ENCODE assay signal across 1 cellular context in genomic region chr1:51235611-51236547, GRCh38.
TF ChIP-seq lines count a peak whose summit lies in the region.

Gene RNF11, plus strand, starts transcription at chr1:51236273. Its CDS starts 484 bp downstream, at chr1:51236757.

TF ChIP-seq in HEK293, 187 proteins besides CTCF, POLR2A, EP300 and RAD21 (continued from another document and continues in another):
- peak; percentile 95 for TF ChIP-seq PRDM10 (tag by site-specific recombination; IDR thresholded peaks at IDR 0.05)
- no peak; the same call in 1 of the 2 replicates for TF ChIP-seq KLF16 (tag by site-specific recombination; IDR thresholded peaks at IDR 0.05)
- no peak for TF ChIP-seq ZNF580 (tag by site-specific recombination; IDR thresholded peaks at IDR 0.05)
- TF ChIP-seq SCRT2 (tag by site-specific recombination; IDR thresholded peaks at IDR 0.05): no peak
- TF ChIP-seq ZNF394 (tag by site-specific recombination; IDR thresholded peaks at IDR 0.05; ENCODE audit: borderline replicate concordance): no peak
- peak; percentile 86 for TF ChIP-seq ZNF629 (tag by site-specific recombination; IDR thresholded peaks at IDR 0.05)
- peak; percentile 58; the same call in 1 of the 2 replicates for TF ChIP-seq REST (tag by site-specific recombination; IDR thresholded peaks at IDR 0.05)
- no peak for TF ChIP-seq ZNF645 (tag by site-specific recombination; IDR thresholded peaks at IDR 0.05)
- TF ChIP-seq ZNF416 (tag by site-specific recombination; IDR thresholded peaks at IDR 0.05): no peak
- TF ChIP-seq ZNF266 (tag by site-specific recombination; IDR thresholded peaks at IDR 0.05; ENCODE audit: low read depth): no peak
- TF ChIP-seq MEIS1 (CRISPR knock-in tag; IDR thresholded peaks at IDR 0.05; ENCODE audit: borderline replicate concordance): no peak
- TF ChIP-seq ZNF585B (tag by site-specific recombination; IDR thresholded peaks at IDR 0.05): no peak
- peak; percentile 36; the same call in 1 of the 2 replicates for TF ChIP-seq ZNF184 (tag by site-specific recombination; IDR thresholded peaks at IDR 0.05)
- no peak for TF ChIP-seq ZNF48 (tag by site-specific recombination; IDR thresholded peaks at IDR 0.05)
- TF ChIP-seq ZNF292 (tag by site-specific recombination; IDR thresholded peaks at IDR 0.05; ENCODE audit: borderline replicate concordance, low read depth): no peak
- no peak for TF ChIP-seq ZNF157 (tag by site-specific recombination; IDR thresholded peaks at IDR 0.05)
- TF ChIP-seq ZNF398 (tag by site-specific recombination; IDR thresholded peaks at IDR 0.05): peak; percentile 64; the same call in 1 of the 2 replicates
- TF ChIP-seq KLF9 (tag by site-specific recombination; IDR thresholded peaks at IDR 0.05; ENCODE audit: low read depth): peak; percentile 68; the same call in 1 of the 2 replicates
- TF ChIP-seq ZNF596 (tag by site-specific recombination; IDR thresholded peaks at IDR 0.05): 0 out of 2 replicates have a peak, but pooled peaks have one; percentile 24
- no peak for TF ChIP-seq MZF1 (tag by site-specific recombination; IDR thresholded peaks at IDR 0.05; ENCODE audit: borderline replicate concordance)
- TF ChIP-seq ZNF114 (tag by site-specific recombination; IDR thresholded peaks at IDR 0.05): no peak
- no peak for TF ChIP-seq HOXA7 (CRISPR knock-in tag; IDR thresholded peaks at IDR 0.05; ENCODE audit: borderline replicate concordance)
- TF ChIP-seq ZNF529 (tag by site-specific recombination; IDR thresholded peaks at IDR 0.05; ENCODE audit: insufficient replicate concordance): no peak
- TF ChIP-seq PRDM1 (tag by site-specific recombination; IDR thresholded peaks at IDR 0.05): no peak
- no peak for TF ChIP-seq ZNF639 (tag by site-specific recombination; IDR thresholded peaks at IDR 0.05)
- no peak for TF ChIP-seq ZNF248 (tag by site-specific recombination; IDR thresholded peaks at IDR 0.05)
- TF ChIP-seq ZNF785 (tag by site-specific recombination; IDR thresholded peaks at IDR 0.05): no peak
- TF ChIP-seq HOXC10 (CRISPR knock-in tag; IDR thresholded peaks at IDR 0.05): no peak
- TF ChIP-seq ZNF623 (tag by site-specific recombination; IDR thresholded peaks at IDR 0.05): no peak
- no peak for TF ChIP-seq ZNF23 (tag by site-specific recombination; IDR thresholded peaks at IDR 0.05; ENCODE audit: borderline replicate concordance)
- TF ChIP-seq ZNF677 (tag by site-specific recombination; IDR thresholded peaks at IDR 0.05): no peak
- no peak for TF ChIP-seq ZNF514 (tag by site-specific recombination; IDR thresholded peaks at IDR 0.05)
- TF ChIP-seq MYNN (tag by site-specific recombination; IDR thresholded peaks at IDR 0.05; ENCODE audit: borderline replicate concordance): peak; percentile 71; the same call in 1 of the 2 replicates
- TF ChIP-seq PRDM4 (tag by site-specific recombination; IDR thresholded peaks at IDR 0.05): no peak
- peak; percentile 97 for TF ChIP-seq ZNF600 (tag by site-specific recombination; IDR thresholded peaks at IDR 0.05)
- peak; percentile 26; the same call in 1 of the 2 replicates for TF ChIP-seq ZBTB8A (tag by site-specific recombination; IDR thresholded peaks at IDR 0.05)
- TF ChIP-seq ZNF791 (tag by site-specific recombination; IDR thresholded peaks at IDR 0.05): no peak
- no peak for TF ChIP-seq ZNF302 (tag by site-specific recombination; IDR thresholded peaks at IDR 0.05; ENCODE audit: low read depth)
- TF ChIP-seq SP2 (tag by site-specific recombination; IDR thresholded peaks at IDR 0.05): peak; percentile 65
- no peak for TF ChIP-seq ZNF624 (tag by site-specific recombination; IDR thresholded peaks at IDR 0.05)
- TF ChIP-seq ELK4 (IDR thresholded peaks at IDR 0.05; ENCODE audit: borderline replicate concordance, low read depth, low read length): no peak
- no peak for TF ChIP-seq ZNF10 (tag by site-specific recombination; IDR thresholded peaks at IDR 0.05)
- no peak for TF ChIP-seq ZNF239 (tag by site-specific recombination; IDR thresholded peaks at IDR 0.05)
- TF ChIP-seq ZNF521 (tag by site-specific recombination; IDR thresholded peaks at IDR 0.05): no peak
- no peak for TF ChIP-seq ZNF571 (tag by site-specific recombination; IDR thresholded peaks at IDR 0.05)
- peak; percentile 73 for TF ChIP-seq ZFP69B (tag by site-specific recombination; IDR thresholded peaks at IDR 0.05)
- peak; percentile 79 for TF ChIP-seq ZBTB26 (tag by site-specific recombination; optimal IDR thresholded peaks at IDR 0.05)
- no peak; the same call in 1 of the 2 replicates for TF ChIP-seq ZNF24 (tag by site-specific recombination; IDR thresholded peaks at IDR 0.05)
- TF ChIP-seq ZNF768 (tag by site-specific recombination; IDR thresholded peaks at IDR 0.05): no peak
- TF ChIP-seq ZNF76 (tag by site-specific recombination; IDR thresholded peaks at IDR 0.05; ENCODE audit: borderline replicate concordance, low read depth): no peak
